1 cellular context compared by ENCODE assay signal in genomic region chr2:12430036-12430795, GRCh38.
TF ChIP-seq lines count a peak whose summit lies in the region.

No MANE protein-coding gene starts in this region.

TF ChIP-seq in GM12878, 131 proteins besides CTCF, POLR2A, EP300 and RAD21 (continued from another document):
- TF ChIP-seq YBX1 (IDR thresholded peaks at IDR 0.05) (peak; percentile 77; the same call in 1 of the 2 replicates), ATF3 (IDR thresholded peaks at IDR 0.05; ENCODE audit: borderline replicate concordance, extremely low read depth, low read depth, low read length) (no peak), CHD4 (IDR thresholded peaks at IDR 0.05) (no peak), ZNF207 (IDR thresholded peaks at IDR 0.05; ENCODE audit: borderline replicate concordance) (no peak), PKNOX1 (IDR thresholded peaks at IDR 0.05) (peak; percentile 33; the same call in 1 of the 2 replicates), SMARCA5 (IDR thresholded peaks at IDR 0.05) (peak; percentile 26; the same call in 1 of the 2 replicates), SMAD1 (IDR thresholded peaks at IDR 0.05; ENCODE audit: low read depth, partially characterized antibody) (peak; percentile 50), HDGF (IDR thresholded peaks at IDR 0.05) (0 out of 2 replicates have a peak, but pooled peaks have one; percentile 41), ZNF384 (IDR thresholded peaks at IDR 0.05; ENCODE audit: borderline replicate concordance, low read depth, low read length) (no peak)
